In genomic region chr5:80975065-80975464, GRCh38 we compare ENCODE assay signal across 22 cellular contexts. TPM values are rescaled to one million over a fixed set of nuclear protein-coding genes. Genes with fewer than 3 reads are reported as not detected.
A peak's percentile ranks its signal among the peaks of the same experiment; 100 is the strongest.
DNase-seq lines count a peak whose midpoint lies in the region; ATAC-seq and TF ChIP-seq lines count a peak whose summit lies in the region.
"Had no signal": no experiment of that assay in that cellular context is flagged by ENCODE, and none has a peak within 500 bp of the region (broad histone marks: within the 10 kb centered on the region; RNA-seq: fewer than 3 reads in every experiment).

No MANE protein-coding gene starts in this region.

- peaks cover 0 to 48% (median 10%) of the 10 kb centered on the region in 12 donors for H3K4me1 ChIP-seq in heart left ventricle
- peaks cover 0 to 6% (median 3%) of the 10 kb centered on the region in 4 donors for H3K4me1 ChIP-seq in esophagus muscularis mucosa
- no peaks in the 10 kb centered on the region for H3K4me1 ChIP-seq in spleen
- H3K4me1 ChIP-seq: gastroesophageal sphincter, vagina had no signal

- no peaks in the 10 kb centered on the region for H3K36me3 Mint-ChIP-seq in activated naive CD4-positive, alpha-beta T cell treated with anti-CD3 and anti-CD28 coated beads, Interleukin-2, amount 50 U/mL, for 72 hours
- H3K36me3 Mint-ChIP-seq: stimulated activated naive B cell treated with anti-CD40 and anti-IgM and Interleukin-4, amounts not matched to agents 10 μg/mL and 1 μg/mL and 100 μg/mL, for 72 hours had no signal

- peak overlapping the region in 1 of 12 donors; percentile 12 for H3K4me3 ChIP-seq in heart left ventricle
- H3K4me3 ChIP-seq in MG63: no peak overlapping the region
- no peak overlapping the region for H3K4me3 ChIP-seq in esophagus muscularis mucosa
- no peak overlapping the region for H3K4me3 ChIP-seq in spleen
- H3K4me3 ChIP-seq: gastroesophageal sphincter, vagina had no signal

- H3K4me1 Mint-ChIP-seq in stimulated activated naive CD8-positive, alpha-beta T cell treated with anti-CD3 and anti-CD28 coated beads, Interleukin-15, amount 100 ng/mL, for 72 hours: peaks cover 84% of the 10 kb centered on the region

- WGBS in heart left ventricle, 4 donors: 31 to 49% (median 41%) methylated on average over 5 of the region's 5 CpGs
- WGBS in esophagus muscularis mucosa: 31% methylated on average over 5 of the region's 5 CpGs
- WGBS in spleen, 5 donors: 66 to 95% (median 84%) methylated on average over 5 of the region's 5 CpGs

- no peaks in the 10 kb centered on the region for H3K27me3 ChIP-seq in heart left ventricle
- no peaks in the 10 kb centered on the region for H3K27me3 ChIP-seq in MG63
- H3K27me3 ChIP-seq in esophagus muscularis mucosa: no peaks in the 10 kb centered on the region
- H3K27me3 ChIP-seq in spleen (replicated peaks in 1 of 7): no peaks in the 10 kb centered on the region
- H3K27me3 ChIP-seq: gastroesophageal sphincter, vagina had no signal

- TF ChIP-seq EP300 in esophagus muscularis mucosa (IDR thresholded peaks at IDR 0.05): no peak

- ATAC-seq in heart left ventricle (peak in 2 of 4 donors; percentile 28 to 31), Right ventricle myocardium superior (ENCODE audit: poor library complexity) (no peak), GM21390 (IDR thresholded peaks at IDR 0.05; ENCODE audit: unreplicated experiment) (no peak)
- ATAC-seq in stimulated activated naive CD8-positive, alpha-beta T cell treated with anti-CD3 and anti-CD28 coated beads, Interleukin-15, amount 100 ng/mL, for 72 hours: no peak
- no peak for ATAC-seq in activated naive CD4-positive, alpha-beta T cell treated with anti-CD3 and anti-CD28 coated beads, Interleukin-2, amount 50 U/mL, for 72 hours
- ATAC-seq: activated CD4-positive, CD25-positive, alpha-beta regulatory T cell treated with anti-CD3 and anti-CD28 coated beads, Interleukin-2, amount 50 U/mL, for 24 hours; gastroesophageal sphincter; left lobe of liver; stimulated activated naive B cell treated with anti-CD40 and anti-IgM and Interleukin-4, amounts not matched to agents 10 μg/mL and 1 μg/mL and 100 μg/mL, for 72 hours had no signal

- no peaks in the 10 kb centered on the region for H3K9me3 Mint-ChIP-seq in stimulated activated naive CD8-positive, alpha-beta T cell treated with anti-CD3 and anti-CD28 coated beads, Interleukin-15, amount 100 ng/mL, for 72 hours
- no peaks in the 10 kb centered on the region for H3K9me3 Mint-ChIP-seq in activated naive CD4-positive, alpha-beta T cell treated with anti-CD3 and anti-CD28 coated beads, Interleukin-2, amount 50 U/mL, for 72 hours
- H3K9me3 Mint-ChIP-seq: stimulated activated naive B cell treated with anti-CD40 and anti-IgM and Interleukin-4, amounts not matched to agents 10 μg/mL and 1 μg/mL and 100 μg/mL, for 72 hours; T-helper 2 cell treated with Interferon-gamma antibody and Interleukin-4, amounts not matched to agents 5 μg/mL and 100 μg/mL, for 36 hours had no signal

- TF ChIP-seq POLR2A in heart left ventricle (IDR thresholded peaks at IDR 0.05): no peak
- TF ChIP-seq POLR2A in esophagus muscularis mucosa (IDR thresholded peaks at IDR 0.05; ENCODE audit: low read depth): no peak
- TF ChIP-seq POLR2A in spleen (IDR thresholded peaks at IDR 0.05): no peak

- H3K27ac ChIP-seq in heart left ventricle (peak overlapping the region; percentile 11 to 83 (median 66)), esophagus muscularis mucosa (replicated peaks in 1 of 4) (peak overlapping the region; percentile 7 to 23 (median 12)), spleen (no peak overlapping the region)
- H3K27ac ChIP-seq: C4-2B, epithelial cell of prostate, vagina had no signal

- no peaks in the 10 kb centered on the region for H3K27me3 Mint-ChIP-seq in stimulated activated naive CD8-positive, alpha-beta T cell treated with anti-CD3 and anti-CD28 coated beads, Interleukin-15, amount 100 ng/mL, for 72 hours
- H3K27me3 Mint-ChIP-seq: stimulated activated naive B cell treated with anti-CD40 and anti-IgM and Interleukin-4, amounts not matched to agents 10 μg/mL and 1 μg/mL and 100 μg/mL, for 72 hours had no signal

- no peak overlapping the region for H3K4me3 Mint-ChIP-seq in stimulated activated naive CD8-positive, alpha-beta T cell treated with anti-CD3 and anti-CD28 coated beads, Interleukin-15, amount 100 ng/mL, for 72 hours
- H3K4me3 Mint-ChIP-seq: stimulated activated naive B cell treated with anti-CD40 and anti-IgM and Interleukin-4, amounts not matched to agents 10 μg/mL and 1 μg/mL and 100 μg/mL, for 72 hours; T-helper 2 cell treated with Interferon-gamma antibody and Interleukin-4, amounts not matched to agents 5 μg/mL and 100 μg/mL, for 36 hours had no signal

- TF ChIP-seq CTCF in heart left ventricle (IDR thresholded peaks at IDR 0.05) (no peak), esophagus muscularis mucosa (IDR thresholded peaks at IDR 0.05) (no peak), spleen (IDR thresholded peaks at IDR 0.05 in 8 of 11, conservative IDR thresholded peaks at IDR 0.05 in 3 of 11) (no peak)

- peak overlapping the region; percentile 30 to 83 for H3K27ac Mint-ChIP-seq in stimulated activated naive CD8-positive, alpha-beta T cell treated with anti-CD3 and anti-CD28 coated beads, Interleukin-15, amount 100 ng/mL, for 72 hours
- peak overlapping the region in 1 of 2 donors; percentile 14 for H3K27ac Mint-ChIP-seq in activated naive CD4-positive, alpha-beta T cell treated with anti-CD3 and anti-CD28 coated beads, Interleukin-2, amount 50 U/mL, for 72 hours
- H3K27ac Mint-ChIP-seq: stimulated activated naive B cell treated with anti-CD40 and anti-IgM and Interleukin-4, amounts not matched to agents 10 μg/mL and 1 μg/mL and 100 μg/mL, for 72 hours; T-helper 2 cell treated with Interferon-gamma antibody and Interleukin-4, amounts not matched to agents 5 μg/mL and 100 μg/mL, for 36 hours had no signal

- H3K9me3 ChIP-seq in heart left ventricle (no peaks in the 10 kb centered on the region), MG63 (no peaks in the 10 kb centered on the region), esophagus muscularis mucosa (no peaks in the 10 kb centered on the region), spleen (no peaks in the 10 kb centered on the region)
- H3K9me3 ChIP-seq: gastroesophageal sphincter, vagina had no signal

- H3K36me3 ChIP-seq in heart left ventricle (no peaks in the 10 kb centered on the region), MG63 (no peaks in the 10 kb centered on the region), esophagus muscularis mucosa (no peaks in the 10 kb centered on the region), spleen (no peaks in the 10 kb centered on the region)
- H3K36me3 ChIP-seq: gastroesophageal sphincter, vagina had no signal

- intact Hi-C loops in heart left ventricle (cut with DNase I) (no loop called here), Right ventricle myocardium superior (cut with DNase I) (no loop called here), esophagus muscularis mucosa (cut with DNase I) (no loop called here), spleen (cut with DNase I; ENCODE audit: low total_unique reads) (no loop called here)

- DNase-seq in heart left ventricle: no peak
- no peak for DNase-seq in Right ventricle myocardium superior
- DNase-seq in MG63: peak; percentile 47
- no peak for DNase-seq in esophagus muscularis mucosa (ENCODE audit: extremely low spot score)
- no peak for DNase-seq in stimulated activated naive CD8-positive, alpha-beta T cell treated with anti-CD3 and anti-CD28 coated beads, Interleukin-15, amount 100 ng/mL, for 72 hours
- DNase-seq in spleen: no peak
- no peak for DNase-seq in activated naive CD4-positive, alpha-beta T cell treated with anti-CD3 and anti-CD28 coated beads, Interleukin-2, amount 50 U/mL, for 72 hours (ENCODE audit: low spot score in 2 of 2)
- DNase-seq: activated T-cell treated with anti-CD3 and anti-CD28 coated beads, Interleukin-2, amount 50 U/mL, for 48 hours; H7; NCI-H1436; NCI-H2171; NCI-H526; stimulated activated naive B cell treated with anti-CD40 and anti-IgM and Interleukin-4, amounts not matched to agents 10 μg/mL and 1 μg/mL and 100 μg/mL, for 72 hours had no signal

RNA-seq across cellular contexts. Expression of gene RASGRF2, which starts 14.9 kb away (rescaled TPM):
- 10 to 100 TPM in 1 of 9 donors, 1 to 10 TPM in 8; 5.5 to 16.6 (median 7.4) TPM for total RNA-seq in heart left ventricle
- polyA plus RNA-seq in heart left ventricle: 1 to 10 TPM; 3.6 to 3.9 TPM
- 6.4 TPM for total RNA-seq in Right ventricle myocardium superior
- total RNA-seq in MG63 (2014; rRNA removed; shearing (Covaris generic); ENCODE audit: low replicate concordance): 2.7 and 3.6 TPM in 2 replicates
- total RNA-seq in esophagus muscularis mucosa: 1 to 10 TPM; 4.2 to 7.6 (median 5.9) TPM
- 10 to 100 TPM in 3 of 7 donors, 1 to 10 TPM in 4; 7.2 to 13.9 (median 9.2) TPM for total RNA-seq in spleen
- polyA plus RNA-seq in spleen: 1 to 10 TPM in 2 of 3 donors, under 1 TPM in 1; 0.74 to 1.6 (median 1.1) TPM
- 10 to 100 TPM; 13.4 to 14.5 TPM for total RNA-seq in activated naive CD4-positive, alpha-beta T cell treated with anti-CD3 and anti-CD28 coated beads, Interleukin-2, amount 50 U/mL, for 72 hours
- total RNA-seq: MCF 10A had no signal

Comparison
In these comparisons a context has a peak if more than half of its experiments do, and no peak if none do; other contexts are left out.
1. H3K27ac ChIP-seq: peak in heart left ventricle (12 of 12) and esophagus muscularis mucosa (4 of 4); none in spleen (0 of 8).